10 cellular contexts compared by ENCODE assay signal in the genomic region with DNA sequence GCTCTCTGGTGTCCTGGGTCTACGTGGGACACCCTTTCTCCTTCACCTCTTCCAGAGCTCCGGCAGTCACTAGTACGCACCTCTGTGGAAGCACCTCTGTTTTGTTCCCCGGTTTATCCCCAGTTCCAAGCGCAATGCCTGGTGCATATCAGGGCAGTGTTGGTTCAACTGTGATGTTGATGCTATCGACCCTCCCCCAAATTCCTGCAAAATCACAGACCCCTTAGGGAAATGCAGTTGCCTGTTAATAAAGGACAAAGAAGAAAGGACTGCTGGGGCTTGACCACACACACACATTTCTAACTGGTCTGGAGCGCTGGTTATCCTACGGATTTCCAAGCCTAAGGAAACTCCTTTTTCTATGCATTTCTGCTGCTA. TPM values are rescaled to one million over a fixed set of nuclear protein-coding genes. Genes with fewer than 3 reads are reported as not detected.
DNase-seq lines count a peak whose midpoint lies in the region; ATAC-seq and TF ChIP-seq lines count a peak whose summit lies in the region.
"Had no signal": no experiment of that assay in that cellular context is flagged by ENCODE, and none has a peak within 500 bp of the region (broad histone marks: within the 10 kb centered on the region; RNA-seq: fewer than 3 reads in every experiment).

No MANE protein-coding gene starts in this region.

- no peaks in the 10 kb centered on the region for H3K9me3 Mint-ChIP-seq in endothelial cell (ENCODE audit: unreplicated experiment)

- no peaks in the 10 kb centered on the region for H3F3A ChIP-seq in DOHH2 (ENCODE audit: control insufficient read depth, insufficient read depth)

- no peak overlapping the region for H3K27ac ChIP-seq in DOHH2 (ENCODE audit: low read depth, low read length)
- H3K27ac ChIP-seq: Peyer's patch had no signal

- H3K4me1 Mint-ChIP-seq in endothelial cell (ENCODE audit: unreplicated experiment) = peaks cover 27% of the 10 kb centered on the region

- H3K27me3 Mint-ChIP-seq in endothelial cell (ENCODE audit: unreplicated experiment) = peaks cover 5% of the 10 kb centered on the region

- H3K9ac ChIP-seq in NT2/D1 (ENCODE audit: insufficient read length, low read depth) = peak overlapping the region; percentile 70

- H3K4me2 ChIP-seq in DOHH2 (ENCODE audit: low read length) = peak overlapping the region; percentile 6; the same call in 1 of the 2 replicates

- H3K36me3 Mint-ChIP-seq in endothelial cell (ENCODE audit: low read depth, unreplicated experiment) = peaks cover 5% of the 10 kb centered on the region

- no peak for DNase-seq in NT2/D1 (ENCODE audit: low read depth, low spot score)
- no peak for DNase-seq in endothelial cell (ENCODE audit: low spot score)
- peak; percentile 9 for DNase-seq in occipital lobe (lab: John Stamatoyannopoulos, UW)
- no peak for DNase-seq in anterior cingulate cortex (lab: John Stamatoyannopoulos, UW)
- DNase-seq in MV-4-11 (lab: John Stamatoyannopoulos, UW) = no peak
- no peak for DNase-seq in NCI-H1694 treated with DMSO at 0.1 percent for 48 hours (lab: John Stamatoyannopoulos, UW)

- H3K27me3 ChIP-seq in DOHH2 (ENCODE audit: control insufficient read depth, low read length) (peaks cover 32% of the 10 kb centered on the region), NT2/D1 (ENCODE audit: insufficient read depth, insufficient read length) (peaks cover 33% of the 10 kb centered on the region)

- ATAC-seq in GM19023 (IDR thresholded peaks at IDR 0.05; ENCODE audit: unreplicated experiment) = no peak
- ATAC-seq: sciatic nerve had no signal

- H3K4me1 ChIP-seq in DOHH2 (ENCODE audit: control insufficient read depth, low read length) (0 out of 2 replicates have a peak, but pooled peaks cover 4% of the 10 kb centered on the region), NT2/D1 (ENCODE audit: insufficient read depth, insufficient read length) (no peaks in the 10 kb centered on the region)

- no peaks in the 10 kb centered on the region for H3K9me2 ChIP-seq in DOHH2 (replicated peaks; ENCODE audit: control insufficient read depth, low read length)

- no peaks in the 10 kb centered on the region for H3K36me3 ChIP-seq in DOHH2 (ENCODE audit: control insufficient read depth, low read length)
- H3K36me3 ChIP-seq in NT2/D1 (ENCODE audit: insufficient read depth, insufficient read length, low read length) = no peaks in the 10 kb centered on the region
- H3K36me3 ChIP-seq: Peyer's patch had no signal

- no peaks in the 10 kb centered on the region for H3K79me2 ChIP-seq in DOHH2 (ENCODE audit: control insufficient read depth, low read length)

- peak overlapping the region; percentile 95 for H3K4me3 Mint-ChIP-seq in endothelial cell (ENCODE audit: unreplicated experiment)

- H4K20me1 ChIP-seq in DOHH2 (ENCODE audit: control insufficient read depth, insufficient read depth, low read depth, low read length) = no peaks in the 10 kb centered on the region

- H3K9me3 ChIP-seq in DOHH2 (ENCODE audit: control insufficient read depth, insufficient read depth, low read length) (no peaks in the 10 kb centered on the region), NT2/D1 (ENCODE audit: insufficient read depth, low read length) (no peaks in the 10 kb centered on the region)
- H3K9me3 ChIP-seq: Peyer's patch had no signal

- TF ChIP-seq CTCF in DOHH2 (IDR thresholded peaks at IDR 0.05; ENCODE audit: low read depth, low read length, poor library complexity, severe bottlenecking) (no peak), endothelial cell (IDR thresholded peaks at IDR 0.05; ENCODE audit: unreplicated experiment) (no peak)

- 0 out of 2 replicates have a peak overlapping the region, but pooled peaks have one; percentile 6 for H3K4me3 ChIP-seq in DOHH2 (ENCODE audit: low read length)
- peak overlapping the region; percentile 55 for H3K4me3 ChIP-seq in NT2/D1 (ENCODE audit: insufficient read length, low read depth)

- H3K27ac Mint-ChIP-seq in endothelial cell (ENCODE audit: unreplicated experiment) = peak overlapping the region; percentile 76

RNA-seq across cellular contexts. Expression of gene NMU, which starts 0.5 kb away (rescaled TPM):
- 6.3 TPM for total RNA-seq in endothelial cell (ENCODE audit: unreplicated experiment)
- 1.9 TPM for total RNA-seq in occipital lobe
- total RNA-seq: Peyer's patch, sciatic nerve had no signal

RNA-seq across cellular contexts. Expression of gene PDCL2, which starts 44.6 kb away (rescaled TPM):
- total RNA-seq in endothelial cell (ENCODE audit: unreplicated experiment) = not detected
- not detected for total RNA-seq in occipital lobe
- total RNA-seq: Peyer's patch, sciatic nerve had no signal
